ENCODE assay signal across 16 cellular contexts in genomic region chr17:2564876-2565275, GRCh38. TPM values are rescaled to one million over a fixed set of nuclear protein-coding genes. Genes with fewer than 3 reads are reported as not detected.
DNase-seq lines count a peak whose midpoint lies in the region; ATAC-seq and TF ChIP-seq lines count a peak whose summit lies in the region.
"Had no signal": no experiment of that assay in that cellular context is flagged by ENCODE, and none has a peak within 500 bp of the region (broad histone marks: within the 10 kb centered on the region; RNA-seq: fewer than 3 reads in every experiment).

No MANE protein-coding gene starts in this region.

- no peak for ATAC-seq in gastrocnemius medialis
- ATAC-seq in stimulated activated effector memory CD8-positive, alpha-beta T cell treated with anti-CD3 and anti-CD28 coated beads, Interleukin-12 subunit alpha, Interleukin-12 subunit beta, amount 100 ng/mL, for 72 hours, result no peak
- ATAC-seq in HG03469 (IDR thresholded peaks at IDR 0.05; ENCODE audit: unreplicated experiment), result no peak
- ATAC-seq: activated CD8-positive, alpha-beta T cell treated with anti-CD3 and anti-CD28 coated beads for 36 hours had no signal

- no peaks in the 10 kb centered on the region for H3K4me1 Mint-ChIP-seq in stimulated activated effector memory CD8-positive, alpha-beta T cell treated with anti-CD3 and anti-CD28 coated beads, Interleukin-12 subunit alpha, Interleukin-12 subunit beta, amount 100 ng/mL, for 72 hours

- no peaks in the 10 kb centered on the region for H3K9me3 ChIP-seq in gastrocnemius medialis
- H3K9me3 ChIP-seq: thoracic aorta had no signal

- H3K36me3 Mint-ChIP-seq in stimulated activated effector memory CD8-positive, alpha-beta T cell treated with anti-CD3 and anti-CD28 coated beads, Interleukin-12 subunit alpha, Interleukin-12 subunit beta, amount 100 ng/mL, for 72 hours, result no peaks in the 10 kb centered on the region

- intact Hi-C loops in gastrocnemius medialis (cut with DNase I; ENCODE audit: low total_unique reads), result no loop called here

- peak overlapping the region; percentile 16 for H3K4me3 ChIP-seq in epithelial cell of esophagus (ENCODE audit: low read length)
- no peak overlapping the region for H3K4me3 ChIP-seq in gastrocnemius medialis
- H3K4me3 ChIP-seq: cardiac muscle cell, thoracic aorta had no signal

- no peak overlapping the region for H3K27ac ChIP-seq in gastrocnemius medialis
- H3K27ac ChIP-seq: cardiac muscle cell, thoracic aorta had no signal

- H3K27me3 ChIP-seq in gastrocnemius medialis, result no peaks in the 10 kb centered on the region
- H3K27me3 ChIP-seq: cardiac muscle cell had no signal

- no peak for TF ChIP-seq POLR2A in gastrocnemius medialis (IDR thresholded peaks at IDR 0.05)

- in situ Hi-C loops in gastrocnemius medialis (cut with MboI; ENCODE audit: low sequenced_read_pairs in 4 of 4), result no loop called here

- H3K36me3 ChIP-seq in gastrocnemius medialis, result no peaks in the 10 kb centered on the region
- H3K36me3 ChIP-seq: cardiac muscle cell, thoracic aorta had no signal

- TF ChIP-seq CTCF in epithelial cell of esophagus (IDR thresholded peaks at IDR 0.05; ENCODE audit: insufficient read depth, low read depth, low read length, missing control alignments) (no peak), gastrocnemius medialis (IDR thresholded peaks at IDR 0.05 in 4 of 5, conservative IDR thresholded peaks at IDR 0.05 in 1 of 5) (no peak)

- no peak overlapping the region for H3K27ac Mint-ChIP-seq in stimulated activated effector memory CD8-positive, alpha-beta T cell treated with anti-CD3 and anti-CD28 coated beads, Interleukin-12 subunit alpha, Interleukin-12 subunit beta, amount 100 ng/mL, for 72 hours
- H3K27ac Mint-ChIP-seq: activated CD8-positive, alpha-beta T cell treated with anti-CD3 and anti-CD28 coated beads for 36 hours had no signal

- DNase-seq in EH (ENCODE audit: low read depth), result peak; percentile 3
- DNase-seq in NCI-H226, result peak; percentile 64
- peak; percentile 92 for DNase-seq in epithelial cell of esophagus (ENCODE audit: low read depth)
- peak; percentile 59 for DNase-seq in mucosa of gallbladder (ENCODE audit: low spot score)
- DNase-seq in gastrocnemius medialis, result no peak
- DNase-seq in stimulated activated effector memory CD8-positive, alpha-beta T cell treated with anti-CD3 and anti-CD28 coated beads, Interleukin-12 subunit alpha, Interleukin-12 subunit beta, amount 100 ng/mL, for 72 hours (ENCODE audit: low spot score in 2 of 2), result no peak
- no peak for DNase-seq in effector CD8-positive, alpha-beta T cell (lab: John Stamatoyannopoulos, UW)
- DNase-seq: activated CD8-positive, alpha-beta T cell treated with anti-CD3 and anti-CD28 coated beads for 36 hours; KBM-7; NCI-H1694 treated with DMSO at 0.1 percent for 48 hours; NCI-H69; stimulated activated CD4-positive, alpha-beta T cell treated with anti-CD3 and anti-CD28 coated beads, Interleukin-12 subunit alpha, Interleukin-12 subunit beta, amount 100 ng/mL, for 4 hours; T1000 had no signal

- no peak overlapping the region for H3K4me3 Mint-ChIP-seq in stimulated activated effector memory CD8-positive, alpha-beta T cell treated with anti-CD3 and anti-CD28 coated beads, Interleukin-12 subunit alpha, Interleukin-12 subunit beta, amount 100 ng/mL, for 72 hours
- H3K4me3 Mint-ChIP-seq: activated CD8-positive, alpha-beta T cell treated with anti-CD3 and anti-CD28 coated beads for 36 hours had no signal

- H3K4me1 ChIP-seq in gastrocnemius medialis, result no peaks in the 10 kb centered on the region

- H3K9me3 Mint-ChIP-seq in stimulated activated effector memory CD8-positive, alpha-beta T cell treated with anti-CD3 and anti-CD28 coated beads, Interleukin-12 subunit alpha, Interleukin-12 subunit beta, amount 100 ng/mL, for 72 hours, result no peaks in the 10 kb centered on the region

RNA-seq across cellular contexts. Expression of gene PAFAH1B1, which starts 28.6 kb away (rescaled TPM):
- total RNA-seq in mucosa of gallbladder, result 110 TPM
- 100 to 1,000 TPM in 3 of 4 donors, 10 to 100 TPM in 1; 99.2 to 106 (median 105) TPM for total RNA-seq in gastrocnemius medialis

RNA-seq across cellular contexts. Expression of gene METTL16, which starts 53.2 kb away (rescaled TPM):
- 26.1 TPM for total RNA-seq in mucosa of gallbladder
- 10 to 100 TPM; 18.2 to 59.7 (median 25.4) TPM for total RNA-seq in gastrocnemius medialis

Comparison
In these comparisons a context has a peak if more than half of its experiments do, and no peak if none do; other contexts are left out.
1. DNase-seq: peak in EH (single experiment), NCI-H226 (single experiment), epithelial cell of esophagus (single experiment) and mucosa of gallbladder (single experiment); none in gastrocnemius medialis (0 of 2), stimulated activated effector memory CD8-positive, alpha-beta T cell treated with anti-CD3 and anti-CD28 coated beads, Interleukin-12 subunit alpha, Interleukin-12 subunit beta, amount 100 ng/mL, for 72 hours (0 of 2) and effector CD8-positive, alpha-beta T cell (single experiment).